8 cellular contexts compared by ENCODE assay signal in the genomic region with DNA sequence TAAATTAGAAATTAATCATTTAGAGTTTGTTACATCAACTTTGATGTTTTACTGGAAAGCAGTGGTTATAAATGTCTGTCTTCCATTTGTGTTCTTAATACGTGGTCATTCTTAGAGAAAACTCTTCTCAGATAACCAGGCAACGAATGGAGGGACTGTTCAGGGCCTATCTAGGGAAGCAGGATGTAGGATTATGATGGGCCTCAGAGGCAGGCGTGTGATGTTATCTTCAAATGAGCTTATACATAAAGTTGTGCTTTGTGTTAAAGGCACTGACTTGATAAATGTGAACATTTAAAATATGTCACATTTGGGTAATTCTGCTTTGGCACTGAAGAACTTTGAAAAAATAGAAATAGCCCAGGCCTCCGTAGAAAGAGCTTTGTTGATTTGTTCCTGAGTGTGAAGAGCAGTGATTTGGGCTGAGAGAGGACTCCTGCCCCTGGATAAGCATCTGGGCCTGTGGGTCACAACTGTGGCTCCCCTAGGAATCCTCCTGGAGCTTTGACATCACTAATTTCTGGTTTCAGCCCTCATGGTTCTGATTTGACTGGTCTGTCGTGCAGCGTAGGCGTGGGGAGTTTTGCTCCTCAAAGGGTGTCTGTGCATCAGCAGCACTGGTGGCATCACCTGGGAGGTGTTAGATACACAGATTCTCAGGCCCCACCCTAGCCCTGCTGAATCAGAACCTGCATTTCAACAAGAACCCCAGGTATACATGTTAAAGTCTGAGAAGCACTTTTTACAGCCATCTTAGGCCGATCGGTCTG. TPM values are rescaled to one million over a fixed set of nuclear protein-coding genes. Genes with fewer than 3 reads are reported as not detected.
DNase-seq lines count a peak whose midpoint lies in the region; ATAC-seq lines count a peak whose summit lies in the region.

No MANE protein-coding gene starts in this region.

- no peak overlapping the region for H4K91ac ChIP-seq in neuronal stem cell (ENCODE audit: low read depth, low read length, poor library complexity)

- H2BK120ac ChIP-seq in neuronal stem cell (ENCODE audit: low read depth, low read length), result no peak overlapping the region

- no peak overlapping the region for H3K4me2 ChIP-seq in neuronal stem cell (ENCODE audit: insufficient read depth, low read length, poor library complexity, severe bottlenecking)

- peaks cover 3 to 24% of the 10 kb centered on the region in 2 donors for H3K9me3 Mint-ChIP-seq in activated naive CD4-positive, alpha-beta T cell treated with anti-CD3 and anti-CD28 coated beads, Interleukin-2, amount 50 U/mL, for 72 hours

- no peak overlapping the region for H3K14ac ChIP-seq in neuronal stem cell (ENCODE audit: low read length)

- no peaks in the 10 kb centered on the region for H3K36me3 ChIP-seq in neuronal stem cell (replicated peaks in 1 of 2; ENCODE audit: control insufficient read depth in 2 of 2, insufficient read depth in 2 of 2, low read length in 2 of 2)

- no peak overlapping the region for H2BK15ac ChIP-seq in neuronal stem cell (ENCODE audit: low read length)

- no peak overlapping the region for H4K8ac ChIP-seq in neuronal stem cell (ENCODE audit: low read depth, low read length)

- peak; percentile 66 for DNase-seq in stimulated activated naive CD4-positive, alpha-beta T cell treated with Interleukin-2 at 50 U/mL for 16 hours (lab: John Stamatoyannopoulos, UW)
- no peak for DNase-seq in stimulated activated naive CD4-positive, alpha-beta T cell (lab: John Stamatoyannopoulos, UW)
- DNase-seq in activated naive CD4-positive, alpha-beta T cell treated with anti-CD3 and anti-CD28 coated beads, Interleukin-2, amount 50 U/mL, for 72 hours (ENCODE audit: low spot score in 2 of 2), result peak; percentile 64 to 70
- no peak for DNase-seq in DMS53 (lab: John Stamatoyannopoulos, UW)
- no peak for DNase-seq in central memory CD4-positive, alpha-beta T cell
- no peak for DNase-seq in neuronal stem cell (ENCODE audit: low spot score)
- no peak for DNase-seq in pons (ENCODE audit: low spot score)

- H2AFZ ChIP-seq in neuronal stem cell (ENCODE audit: low read length), result no peak overlapping the region

- peaks cover 5 to 36% of the 10 kb centered on the region in 2 donors for H3K36me3 Mint-ChIP-seq in activated naive CD4-positive, alpha-beta T cell treated with anti-CD3 and anti-CD28 coated beads, Interleukin-2, amount 50 U/mL, for 72 hours

- H3K4me3 ChIP-seq in neuronal stem cell (ENCODE audit: low read length in 2 of 2), result no peak overlapping the region

- no peaks in the 10 kb centered on the region for H3K79me1 ChIP-seq in neuronal stem cell (ENCODE audit: low read depth, low read length)

- no peak overlapping the region for H3K27ac ChIP-seq in neuronal stem cell (replicated peaks; ENCODE audit: low read length)

- WGBS in neuronal stem cell (ENCODE audit: extremely low coverage in 2 of 2, insufficient read length in 2 of 2, insufficient replicate concordance in 1 of 2), 2 donors, result no CpG with 5 or more reads among the region's 9 CpGs

- peak; percentile 77 for ATAC-seq in HG03103 (IDR thresholded peaks at IDR 0.05; ENCODE audit: low read depth, unreplicated experiment)
- ATAC-seq in activated naive CD4-positive, alpha-beta T cell treated with anti-CD3 and anti-CD28 coated beads, Interleukin-2, amount 50 U/mL, for 72 hours, result peak; percentile 94 to 97

- H3K9me3 ChIP-seq in neuronal stem cell (replicated peaks in 1 of 2; ENCODE audit: control insufficient read depth in 2 of 2, insufficient read depth in 1 of 2, low read depth in 1 of 2, low read length in 2 of 2), result peaks cover 0 to 11% of the 10 kb centered on the region in 2 donors

- peak overlapping the region; percentile 67 to 76 for H3K27ac Mint-ChIP-seq in activated naive CD4-positive, alpha-beta T cell treated with anti-CD3 and anti-CD28 coated beads, Interleukin-2, amount 50 U/mL, for 72 hours

- no peak overlapping the region for H3K23ac ChIP-seq in neuronal stem cell (ENCODE audit: low read depth, low read length, poor library complexity)

- no peak overlapping the region for H3K9ac ChIP-seq in neuronal stem cell (ENCODE audit: low read depth, low read length, poor library complexity)

- no peak overlapping the region for H2BK12ac ChIP-seq in neuronal stem cell (ENCODE audit: low read length)

- no peaks in the 10 kb centered on the region for H3K27me3 ChIP-seq in neuronal stem cell (ENCODE audit: control insufficient read depth in 3 of 3, insufficient read depth in 3 of 3, low read depth in 1 of 3, low read length in 3 of 3)

- H3K4me1 ChIP-seq in neuronal stem cell (ENCODE audit: control insufficient read depth in 2 of 2, insufficient read depth in 1 of 2, low read depth in 1 of 2, low read length in 2 of 2), result peaks cover 10 to 21% of the 10 kb centered on the region in 2 donors

- H3K18ac ChIP-seq in neuronal stem cell (ENCODE audit: low read length), result no peak overlapping the region

- H3K4ac ChIP-seq in neuronal stem cell (ENCODE audit: low read length), result no peak overlapping the region

- H2BK5ac ChIP-seq in neuronal stem cell (ENCODE audit: low read length), result no peak overlapping the region

- H2AK5ac ChIP-seq in neuronal stem cell (ENCODE audit: low read depth, low read length), result no peak overlapping the region

RNA-seq across cellular contexts. Expression of gene SAMD4A, which starts 55.4 kb away (rescaled TPM):
- 1 to 10 TPM; 2.3 to 6.8 TPM for total RNA-seq in activated naive CD4-positive, alpha-beta T cell treated with anti-CD3 and anti-CD28 coated beads, Interleukin-2, amount 50 U/mL, for 72 hours
- polyA plus RNA-seq in neuronal stem cell (2013, experiment 1 of 2), result 5.1 TPM
- 6.0 TPM for polyA plus RNA-seq in neuronal stem cell (2013, experiment 2 of 2)

Comparison
In these comparisons a context has a peak if more than half of its experiments do, and no peak if none do; other contexts are left out.
1. DNase-seq: peak in stimulated activated naive CD4-positive, alpha-beta T cell treated with Interleukin-2 at 50 U/mL for 16 hours (single experiment) and activated naive CD4-positive, alpha-beta T cell treated with anti-CD3 and anti-CD28 coated beads, Interleukin-2, amount 50 U/mL, for 72 hours (2 of 2); none in stimulated activated naive CD4-positive, alpha-beta T cell (0 of 6), DMS53 (single experiment), central memory CD4-positive, alpha-beta T cell (single experiment), neuronal stem cell (single experiment) and pons (single experiment).